1 cellular context compared by ENCODE assay signal in the genomic region with DNA sequence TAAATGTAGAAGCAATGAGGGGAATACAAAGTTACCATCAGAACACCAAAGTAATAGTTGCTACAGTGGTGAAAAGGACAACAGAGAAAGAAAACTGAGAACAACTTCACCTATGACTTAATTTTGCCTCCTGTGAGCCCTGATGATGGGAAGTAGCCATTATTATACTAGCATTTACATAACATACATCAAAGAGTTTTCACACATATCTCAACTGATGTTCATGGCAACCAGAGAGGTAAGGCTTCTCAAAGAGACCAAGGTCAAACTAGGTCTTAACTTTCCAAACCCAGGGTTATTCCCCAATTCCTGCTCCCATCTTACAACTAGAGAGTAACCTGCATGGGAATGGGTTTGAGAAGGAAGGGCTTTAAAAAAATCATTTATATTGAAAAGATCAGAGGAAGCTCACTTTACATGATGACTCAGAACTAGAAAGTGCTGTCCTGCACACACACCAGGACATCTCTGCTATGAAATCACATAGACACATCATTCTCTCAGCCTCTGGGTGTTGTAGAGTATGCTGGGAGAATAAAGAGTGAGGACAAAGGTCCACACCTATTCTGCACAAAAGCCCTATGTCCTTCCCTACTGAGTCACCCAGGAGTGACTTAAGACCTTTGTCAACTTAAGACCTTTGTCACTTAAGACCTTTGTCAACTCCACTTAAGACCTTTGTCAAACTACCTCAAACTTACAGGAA.
TF ChIP-seq lines count a peak whose summit lies in the region.

No MANE protein-coding gene starts in this region.

TF ChIP-seq in A549, 52 proteins besides CTCF, POLR2A, EP300 and RAD21 (continued from another document):
- TF ChIP-seq, protein P1, sequence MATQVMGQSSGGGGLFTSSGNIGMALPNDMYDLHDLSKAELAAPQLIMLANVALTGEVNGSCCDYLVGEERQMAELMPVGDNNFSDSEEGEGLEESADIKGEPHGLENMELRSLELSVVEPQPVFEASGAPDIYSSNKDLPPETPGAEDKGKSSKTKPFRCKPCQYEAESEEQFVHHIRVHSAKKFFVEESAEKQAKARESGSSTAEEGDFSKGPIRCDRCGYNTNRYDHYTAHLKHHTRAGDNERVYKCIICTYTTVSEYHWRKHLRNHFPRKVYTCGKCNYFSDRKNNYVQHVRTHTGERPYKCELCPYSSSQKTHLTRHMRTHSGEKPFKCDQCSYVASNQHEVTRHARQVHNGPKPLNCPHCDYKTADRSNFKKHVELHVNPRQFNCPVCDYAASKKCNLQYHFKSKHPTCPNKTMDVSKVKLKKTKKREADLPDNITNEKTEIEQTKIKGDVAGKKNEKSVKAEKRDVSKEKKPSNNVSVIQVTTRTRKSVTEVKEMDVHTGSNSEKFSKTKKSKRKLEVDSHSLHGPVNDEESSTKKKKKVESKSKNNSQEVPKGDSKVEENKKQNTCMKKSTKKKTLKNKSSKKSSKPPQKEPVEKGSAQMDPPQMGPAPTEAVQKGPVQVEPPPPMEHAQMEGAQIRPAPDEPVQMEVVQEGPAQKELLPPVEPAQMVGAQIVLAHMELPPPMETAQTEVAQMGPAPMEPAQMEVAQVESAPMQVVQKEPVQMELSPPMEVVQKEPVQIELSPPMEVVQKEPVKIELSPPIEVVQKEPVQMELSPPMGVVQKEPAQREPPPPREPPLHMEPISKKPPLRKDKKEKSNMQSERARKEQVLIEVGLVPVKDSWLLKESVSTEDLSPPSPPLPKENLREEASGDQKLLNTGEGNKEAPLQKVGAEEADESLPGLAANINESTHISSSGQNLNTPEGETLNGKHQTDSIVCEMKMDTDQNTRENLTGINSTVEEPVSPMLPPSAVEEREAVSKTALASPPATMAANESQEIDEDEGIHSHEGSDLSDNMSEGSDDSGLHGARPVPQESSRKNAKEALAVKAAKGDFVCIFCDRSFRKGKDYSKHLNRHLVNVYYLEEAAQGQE (IDR thresholded peaks at IDR 0.05): no peak
- TF ChIP-seq ZC3H11A (IDR thresholded peaks at IDR 0.05) (no peak), FOSL2 (IDR thresholded peaks at IDR 0.05) (no peak), FOSL2 (CRISPR knock-in tag; IDR thresholded peaks at IDR 0.05) (no peak), CBX8 (IDR thresholded peaks at IDR 0.05) (no peak), HEYL (CRISPR knock-in tag; IDR thresholded peaks at IDR 0.05) (no peak)
- TF ChIP-seq, protein P2, sequence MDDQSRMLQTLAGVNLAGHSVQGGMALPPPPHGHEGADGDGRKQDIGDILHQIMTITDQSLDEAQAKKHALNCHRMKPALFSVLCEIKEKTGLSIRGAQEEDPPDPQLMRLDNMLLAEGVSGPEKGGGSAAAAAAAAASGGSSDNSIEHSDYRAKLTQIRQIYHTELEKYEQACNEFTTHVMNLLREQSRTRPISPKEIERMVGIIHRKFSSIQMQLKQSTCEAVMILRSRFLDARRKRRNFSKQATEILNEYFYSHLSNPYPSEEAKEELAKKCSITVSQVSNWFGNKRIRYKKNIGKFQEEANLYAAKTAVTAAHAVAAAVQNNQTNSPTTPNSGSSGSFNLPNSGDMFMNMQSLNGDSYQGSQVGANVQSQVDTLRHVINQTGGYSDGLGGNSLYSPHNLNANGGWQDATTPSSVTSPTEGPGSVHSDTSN (IDR thresholded peaks at IDR 0.05): no peak
- TF ChIP-seq, protein P3, sequence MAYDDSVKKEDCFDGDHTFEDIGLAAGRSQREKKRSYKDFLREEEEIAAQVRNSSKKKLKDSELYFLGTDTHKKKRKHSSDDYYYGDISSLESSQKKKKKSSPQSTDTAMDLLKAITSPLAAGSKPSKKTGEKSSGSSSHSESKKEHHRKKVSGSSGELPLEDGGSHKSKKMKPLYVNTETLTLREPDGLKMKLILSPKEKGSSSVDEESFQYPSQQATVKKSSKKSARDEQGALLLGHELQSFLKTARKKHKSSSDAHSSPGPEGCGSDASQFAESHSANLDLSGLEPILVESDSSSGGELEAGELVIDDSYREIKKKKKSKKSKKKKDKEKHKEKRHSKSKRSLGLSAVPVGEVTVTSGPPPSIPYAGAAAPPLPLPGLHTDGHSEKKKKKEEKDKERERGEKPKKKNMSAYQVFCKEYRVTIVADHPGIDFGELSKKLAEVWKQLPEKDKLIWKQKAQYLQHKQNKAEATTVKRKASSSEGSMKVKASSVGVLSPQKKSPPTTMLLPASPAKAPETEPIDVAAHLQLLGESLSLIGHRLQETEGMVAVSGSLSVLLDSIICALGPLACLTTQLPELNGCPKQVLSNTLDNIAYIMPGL (CRISPR knock-in tag; IDR thresholded peaks at IDR 0.05; ENCODE audit: borderline replicate concordance): no peak
TF ChIP-seq in A549: peak in this region for 0.
